In genomic region chr19:10836478-10837325, GRCh38 we compare ENCODE assay signal across 8 cellular contexts. TPM values are rescaled to one million over a fixed set of nuclear protein-coding genes. Genes with fewer than 3 reads are reported as not detected.
A peak's percentile ranks its signal among the peaks of the same experiment; 100 is the strongest.
DNase-seq lines count a peak whose midpoint lies in the region; ATAC-seq and TF ChIP-seq lines count a peak whose summit lies in the region.

No MANE protein-coding gene starts in this region.

- POLR2A ChIA-PET in CD4-positive, alpha-beta T cell (lab: Charles Lee) = interaction anchor here (0.6 to 2.8 kb wide), 22 partner anchors 14 to 587 kb away, joined by 3 to 39 read pairs (median 4); partner anchors contain the start of genes CARM1, CDC37, DNM2 and KRI1

- intact Hi-C loops in CD4-positive, alpha-beta T cell (cut with DNase I, micrococcal nuclease) = loop anchor here in 1 of 2 experiments (1.0 to 2.0 kb wide), 3 partner anchors 28 to 182 kb away; partner anchors contain the start of gene ILF3

- TF ChIP-seq CTCF in CD4-positive, alpha-beta T cell (IDR thresholded peaks at IDR 0.05) = no peak

- peaks cover 15% of the 10 kb centered on the region for H3K4me1 Mint-ChIP-seq in CD4-positive, alpha-beta T cell (ENCODE audit: low read depth)
- H3K4me1 Mint-ChIP-seq in memory B cell = peaks cover 11% of the 10 kb centered on the region

- H3K27me3 ChIP-seq in CD4-positive, alpha-beta T cell (ENCODE audit: control insufficient read depth, insufficient read depth, low read length) = no peaks in the 10 kb centered on the region

- peak overlapping the region; percentile 98 for H3K4me3 Mint-ChIP-seq in CD4-positive, alpha-beta T cell
- H3K4me3 Mint-ChIP-seq in memory B cell = peak overlapping the region; percentile 99

- peak overlapping the region; percentile 96 for H3K27ac ChIP-seq in CD4-positive, alpha-beta T cell (ENCODE audit: low read depth, low read length)

- CTCF ChIA-PET in CD4-positive, alpha-beta T cell (lab: Charles Lee) = interaction anchor here (0.6 to 4.1 kb wide), 5 partner anchors 18 to 192 kb away, joined by 3 to 29 read pairs (median 4); partner anchors contain the start of genes CARM1 and DNM2

- DNase-seq in CD4-positive, alpha-beta T cell = peak in 7 of 10 experiments; percentile 64 to 84 (median 76)
- peak; percentile 87 for DNase-seq in GOT3 (lab: John Stamatoyannopoulos, UW)
- peak; percentile 90 for DNase-seq in NCI-H2081 treated with DMSO at 0.1 percent for 48 hours (lab: John Stamatoyannopoulos, UW)
- DNase-seq in activated CD4-positive, CD25-positive, alpha-beta regulatory T cell (lab: John Stamatoyannopoulos, UW) = peak; percentile 58 to 76 (median 64)
- peak; percentile 70 for DNase-seq in dedifferentiated amniotic fluid mesenchymal stem cell (ENCODE audit: extremely low spot score)
- DNase-seq in memory B cell (ENCODE audit: low spot score in 2 of 2) = no peak
- peak; percentile 57 for DNase-seq in stimulated activated CD8-positive, alpha-beta memory T cell treated with anti-CD3 and anti-CD28 coated beads, Interleukin-15, amount 100 ng/mL, for 1 hour (ENCODE audit: low read depth)
- DNase-seq in middle frontal gyrus (ENCODE audit: extremely low spot score, low spot score) = no peak

- no peaks in the 10 kb centered on the region for H3K27me3 Mint-ChIP-seq in CD4-positive, alpha-beta T cell
- peaks cover 1% of the 10 kb centered on the region for H3K27me3 Mint-ChIP-seq in memory B cell

- peak; percentile 36 for ATAC-seq in CD4-positive, alpha-beta T cell (ENCODE audit: poor library complexity)
- peak; percentile 31 for ATAC-seq in memory B cell (ENCODE audit: low read depth)

- H3K9me3 Mint-ChIP-seq in CD4-positive, alpha-beta T cell = peaks cover 7% of the 10 kb centered on the region
- peaks cover 7% of the 10 kb centered on the region for H3K9me3 Mint-ChIP-seq in memory B cell

- peaks cover 32% of the 10 kb centered on the region for H3K36me3 Mint-ChIP-seq in CD4-positive, alpha-beta T cell (ENCODE audit: low read depth)
- H3K36me3 Mint-ChIP-seq in memory B cell = peaks cover 7% of the 10 kb centered on the region

- H3K27ac Mint-ChIP-seq in CD4-positive, alpha-beta T cell = peak overlapping the region; percentile 100
- H3K27ac Mint-ChIP-seq in memory B cell = peak overlapping the region; percentile 99

- no peaks in the 10 kb centered on the region for H3K9me3 ChIP-seq in CD4-positive, alpha-beta T cell (ENCODE audit: control insufficient read depth, low read length)

RNA-seq across cellular contexts. Expression of gene TMED1, which starts 0.7 kb away (rescaled TPM):
- total RNA-seq in CD4-positive, alpha-beta T cell = 1 to 10 TPM; 6.7 to 7.0 TPM

RNA-seq across cellular contexts. Expression of gene C19orf38, which starts 11.5 kb away (rescaled TPM):
- total RNA-seq in CD4-positive, alpha-beta T cell = 1 to 10 TPM; 1.8 to 2.1 TPM

RNA-seq across cellular contexts. Expression of gene CARM1, which starts 34.7 kb away (rescaled TPM):
- total RNA-seq in CD4-positive, alpha-beta T cell = 10 to 100 TPM; 17.5 to 18.0 TPM

Comparison
In these comparisons a context has a peak if more than half of its experiments do, and no peak if none do; other contexts are left out.
1. DNase-seq: peak in CD4-positive, alpha-beta T cell (7 of 10), GOT3 (single experiment), NCI-H2081 treated with DMSO at 0.1 percent for 48 hours (single experiment), activated CD4-positive, CD25-positive, alpha-beta regulatory T cell (4 of 4), dedifferentiated amniotic fluid mesenchymal stem cell (single experiment) and stimulated activated CD8-positive, alpha-beta memory T cell treated with anti-CD3 and anti-CD28 coated beads, Interleukin-15, amount 100 ng/mL, for 1 hour (single experiment); none in memory B cell (0 of 2) and middle frontal gyrus (single experiment).